Comparison of ENCODE assay signal across 18 cellular contexts in genomic region chr1:101298663-101299062, GRCh38.
"Had no signal": no experiment of that assay in that cellular context is flagged by ENCODE, and none has a peak within 500 bp of the region (broad histone marks: within the 10 kb centered on the region; RNA-seq: fewer than 3 reads in every experiment).

No MANE protein-coding gene starts in this region.

- H3K9me3 ChIP-seq: body of pancreas, ovary, SJSA1, stomach, thoracic aorta had no signal

- H3K4me3 Mint-ChIP-seq: activated CD4-positive, alpha-beta T cell treated with anti-CD3 and anti-CD28 coated beads, Interleukin-2, amount 10 ng/mL, durations not matched to agents 7 days and 5 days; activated naive CD4-positive, alpha-beta T cell treated with anti-CD3 and anti-CD28 coated beads, Interleukin-2, amount 50 U/mL, for 24 hours; naive B cell had no signal

- ATAC-seq: body of pancreas, left colon had no signal

- H3K4me3 ChIP-seq: body of pancreas, ovary, SJSA1, stomach, thoracic aorta had no signal

- H3K27ac ChIP-seq: body of pancreas, epithelial cell of prostate, ovary, SJSA1, stomach, thoracic aorta had no signal

- H3K27me3 Mint-ChIP-seq: activated naive CD4-positive, alpha-beta T cell treated with anti-CD3 and anti-CD28 coated beads, Interleukin-2, amount 50 U/mL, for 24 hours; naive B cell had no signal

- H3K4me1 ChIP-seq: body of pancreas, stomach had no signal

- DNase-seq: activated CD4-positive, alpha-beta T cell treated with anti-CD3 and anti-CD28 coated beads, Interleukin-2, amount 10 ng/mL, durations not matched to agents 7 days and 5 days; activated effector memory CD4-positive, alpha-beta T cell treated with Interleukin-2 at 50 U/mL for 16 hours; amniotic stem cell; body of pancreas; cortex of kidney; effector CD8-positive, alpha-beta T cell; left colon; mammary epithelial cell; naive B cell; ovary; stimulated activated CD4-positive, alpha-beta T cell treated with anti-CD3 and anti-CD28 coated beads, Interleukin-12 subunit alpha, Interleukin-12 subunit beta, amount 100 ng/mL, for 4 hours; stimulated activated CD4-positive, alpha-beta T cell treated with anti-CD3 and anti-CD28 coated beads, Interleukin-2, amount 100 ng/mL, for 24 hours; stomach; T-helper 1 cell had no signal

- H3K27ac Mint-ChIP-seq: activated CD4-positive, alpha-beta T cell treated with anti-CD3 and anti-CD28 coated beads, Interleukin-2, amount 10 ng/mL, durations not matched to agents 7 days and 5 days had no signal

- H3K27me3 ChIP-seq: body of pancreas, ovary, SJSA1 had no signal

- H3K9me3 Mint-ChIP-seq: activated CD4-positive, alpha-beta T cell treated with anti-CD3 and anti-CD28 coated beads, Interleukin-2, amount 10 ng/mL, durations not matched to agents 7 days and 5 days; activated naive CD4-positive, alpha-beta T cell treated with anti-CD3 and anti-CD28 coated beads, Interleukin-2, amount 50 U/mL, for 24 hours; naive B cell had no signal

- H3K36me3 ChIP-seq: ovary, SJSA1, stomach, thoracic aorta had no signal
